In the genomic region with DNA sequence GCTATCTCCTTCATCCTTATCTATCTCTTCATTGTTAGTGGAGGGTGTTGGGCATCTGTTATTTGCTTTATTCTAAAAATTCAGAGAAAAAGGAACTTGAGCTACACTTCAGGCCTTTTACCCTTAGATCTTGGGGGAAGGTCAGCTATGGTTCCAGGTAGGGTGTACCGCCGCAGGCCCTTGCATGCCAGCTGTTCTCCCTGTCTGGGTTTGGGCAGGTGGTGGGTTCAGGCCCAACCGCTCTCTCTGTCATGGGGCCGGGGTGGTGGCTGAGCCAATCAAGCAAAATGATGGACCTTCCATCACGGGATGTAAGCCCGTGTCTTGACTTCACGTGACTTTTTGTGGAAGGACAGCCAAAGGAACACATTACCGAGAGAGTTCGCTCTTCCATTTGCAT, we compare ENCODE assay signal across 19 cellular contexts.
"Had no signal": no experiment of that assay in that cellular context is flagged by ENCODE, and none has a peak within 500 bp of the region (broad histone marks: within the 10 kb centered on the region; RNA-seq: fewer than 3 reads in every experiment).

No MANE protein-coding gene starts in this region.

- H3K27ac ChIP-seq: esophagus squamous epithelium, lower lobe of right lung, pancreas, stomach had no signal

- H3K4me3 ChIP-seq: esophagus squamous epithelium, heart right ventricle, lower lobe of right lung, pancreas, stomach, thoracic aorta had no signal

- H3K36me3 ChIP-seq: esophagus squamous epithelium, heart right ventricle, lower lobe of right lung, pancreas, stomach, thoracic aorta had no signal

- ATAC-seq: activated CD8-positive, alpha-beta memory T cell treated with anti-CD3 and anti-CD28 coated beads, Interleukin-2, amount 10 ng/mL, durations not matched to agents 7 days and 5 days; heart right ventricle; lower lobe of right lung; pancreas; sciatic nerve; stimulated activated effector memory CD8-positive, alpha-beta T cell treated with anti-CD3 and anti-CD28 coated beads, Interleukin-12 subunit alpha, Interleukin-12 subunit beta, amount 100 ng/mL, for 72 hours had no signal

- H3K27me3 ChIP-seq: esophagus squamous epithelium, heart right ventricle, pancreas had no signal

- H3K9me3 ChIP-seq: esophagus squamous epithelium, heart right ventricle, lower lobe of right lung, pancreas, stomach, thoracic aorta had no signal

- H3K4me1 ChIP-seq: pancreas had no signal

- DNase-seq: activated CD4-positive, alpha-beta memory T cell treated with anti-CD3 and anti-CD28 coated beads, Interleukin-2, amount 10 ng/mL, durations not matched to agents 7 days and 5 days; activated CD4-positive, alpha-beta T cell treated with anti-CD3 and anti-CD28 coated beads for 48 hours; activated CD4-positive, CD25-positive, alpha-beta regulatory T cell; activated CD8-positive, alpha-beta memory T cell treated with anti-CD3 and anti-CD28 coated beads, Interleukin-2, amount 10 ng/mL, durations not matched to agents 7 days and 5 days; activated gamma-delta T cell; dermis blood vessel endothelial cell; effector memory CD4-positive, alpha-beta T cell; esophagus squamous epithelium; heart right ventricle; immature natural killer cell; lower lobe of right lung; naive thymus-derived CD8-positive, alpha-beta T cell; pancreas; stimulated activated CD4-positive, alpha-beta T cell treated with anti-CD3 and anti-CD28 coated beads, Interleukin-4, amount 100 ng/mL, for 24 hours; stomach; SW 1271 had no signal
